1 cellular context compared by ENCODE assay signal in genomic region chr13:100715604-100716003, GRCh38.
TF ChIP-seq lines count a peak whose summit lies in the region.

No MANE protein-coding gene starts in this region.

TF ChIP-seq in H1, 55 proteins besides CTCF, POLR2A, EP300 and RAD21:
- no peak for TF ChIP-seq SP1 (IDR thresholded peaks at IDR 0.05; ENCODE audit: low read depth, low read length)
- no peak for TF ChIP-seq SUZ12 (IDR thresholded peaks at IDR 0.05; ENCODE audit: low read length)
